1 cellular context compared by ENCODE assay signal in genomic region chr1:61081637-61082335, GRCh38.
TF ChIP-seq lines count a peak whose summit lies in the region.

No MANE protein-coding gene starts in this region.

TF ChIP-seq in HEK293, 187 proteins besides CTCF, POLR2A, EP300 and RAD21 (continued from another document):
- TF ChIP-seq ELK4 (IDR thresholded peaks at IDR 0.05; ENCODE audit: borderline replicate concordance, low read depth, low read length), result no peak
- no peak for TF ChIP-seq ZNF423 (tag by site-specific recombination; IDR thresholded peaks at IDR 0.05)
- no peak for TF ChIP-seq ZNF776 (tag by site-specific recombination; IDR thresholded peaks at IDR 0.05; ENCODE audit: borderline replicate concordance)
- TF ChIP-seq ZFP3 (tag by site-specific recombination; IDR thresholded peaks at IDR 0.05; ENCODE audit: low read depth), result no peak
- TF ChIP-seq MZF1 (tag by site-specific recombination; IDR thresholded peaks at IDR 0.05; ENCODE audit: borderline replicate concordance), result peak; percentile 62
